2 cellular contexts compared by ENCODE assay signal in genomic region chr17:43706235-43706634, GRCh38.
TF ChIP-seq lines count a peak whose summit lies in the region.

No MANE protein-coding gene starts in this region.

TF ChIP-seq in HepG2, 621 proteins besides CTCF, POLR2A, EP300 and RAD21:
- TF ChIP-seq MAF1 (CRISPR knock-in tag; IDR thresholded peaks at IDR 0.05; ENCODE audit: borderline replicate concordance) (no peak), MAFG (CRISPR knock-in tag; IDR thresholded peaks at IDR 0.05) (no peak), ZNF629 (CRISPR knock-in tag; conservative IDR thresholded peaks at IDR 0.05) (peak; percentile 76), FOSL2 (CRISPR knock-in tag; IDR thresholded peaks at IDR 0.05) (no peak), CENPBD1 (CRISPR knock-in tag; IDR thresholded peaks at IDR 0.05; ENCODE audit: borderline replicate concordance, low read depth) (no peak)

TF ChIP-seq in K562, 482 proteins besides CTCF, POLR2A, EP300 and RAD21:
- no peak for TF ChIP-seq FOXK1 (CRISPR knock-in tag; IDR thresholded peaks at IDR 0.05; ENCODE audit: borderline replicate concordance)
- no peak for TF ChIP-seq ZBTB11 (CRISPR knock-in tag; IDR thresholded peaks at IDR 0.05)
- TF ChIP-seq KDM1A (IDR thresholded peaks at IDR 0.05), result peak; percentile 20 to 28; a peak in 2 of 4 replicates
- TF ChIP-seq, protein P1, sequence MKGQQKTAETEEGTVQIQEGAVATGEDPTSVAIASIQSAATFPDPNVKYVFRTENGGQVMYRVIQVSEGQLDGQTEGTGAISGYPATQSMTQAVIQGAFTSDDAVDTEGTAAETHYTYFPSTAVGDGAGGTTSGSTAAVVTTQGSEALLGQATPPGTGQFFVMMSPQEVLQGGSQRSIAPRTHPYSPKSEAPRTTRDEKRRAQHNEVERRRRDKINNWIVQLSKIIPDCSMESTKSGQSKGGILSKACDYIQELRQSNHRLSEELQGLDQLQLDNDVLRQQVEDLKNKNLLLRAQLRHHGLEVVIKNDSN (CRISPR knock-in tag; IDR thresholded peaks at IDR 0.05), result no peak
- TF ChIP-seq, protein P2, sequence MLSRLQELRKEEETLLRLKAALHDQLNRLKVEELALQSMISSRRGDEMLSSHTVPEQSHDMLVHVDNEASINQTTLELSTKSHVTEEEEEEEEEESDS (CRISPR knock-in tag; IDR thresholded peaks at IDR 0.05), result no peak
- TF ChIP-seq RBM25 (IDR thresholded peaks at IDR 0.05; ENCODE audit: low read depth, low read length, severe bottlenecking), result peak; percentile 75
- TF ChIP-seq ZNF717 (CRISPR knock-in tag; IDR thresholded peaks at IDR 0.05), result no peak
- TF ChIP-seq, protein P3, sequence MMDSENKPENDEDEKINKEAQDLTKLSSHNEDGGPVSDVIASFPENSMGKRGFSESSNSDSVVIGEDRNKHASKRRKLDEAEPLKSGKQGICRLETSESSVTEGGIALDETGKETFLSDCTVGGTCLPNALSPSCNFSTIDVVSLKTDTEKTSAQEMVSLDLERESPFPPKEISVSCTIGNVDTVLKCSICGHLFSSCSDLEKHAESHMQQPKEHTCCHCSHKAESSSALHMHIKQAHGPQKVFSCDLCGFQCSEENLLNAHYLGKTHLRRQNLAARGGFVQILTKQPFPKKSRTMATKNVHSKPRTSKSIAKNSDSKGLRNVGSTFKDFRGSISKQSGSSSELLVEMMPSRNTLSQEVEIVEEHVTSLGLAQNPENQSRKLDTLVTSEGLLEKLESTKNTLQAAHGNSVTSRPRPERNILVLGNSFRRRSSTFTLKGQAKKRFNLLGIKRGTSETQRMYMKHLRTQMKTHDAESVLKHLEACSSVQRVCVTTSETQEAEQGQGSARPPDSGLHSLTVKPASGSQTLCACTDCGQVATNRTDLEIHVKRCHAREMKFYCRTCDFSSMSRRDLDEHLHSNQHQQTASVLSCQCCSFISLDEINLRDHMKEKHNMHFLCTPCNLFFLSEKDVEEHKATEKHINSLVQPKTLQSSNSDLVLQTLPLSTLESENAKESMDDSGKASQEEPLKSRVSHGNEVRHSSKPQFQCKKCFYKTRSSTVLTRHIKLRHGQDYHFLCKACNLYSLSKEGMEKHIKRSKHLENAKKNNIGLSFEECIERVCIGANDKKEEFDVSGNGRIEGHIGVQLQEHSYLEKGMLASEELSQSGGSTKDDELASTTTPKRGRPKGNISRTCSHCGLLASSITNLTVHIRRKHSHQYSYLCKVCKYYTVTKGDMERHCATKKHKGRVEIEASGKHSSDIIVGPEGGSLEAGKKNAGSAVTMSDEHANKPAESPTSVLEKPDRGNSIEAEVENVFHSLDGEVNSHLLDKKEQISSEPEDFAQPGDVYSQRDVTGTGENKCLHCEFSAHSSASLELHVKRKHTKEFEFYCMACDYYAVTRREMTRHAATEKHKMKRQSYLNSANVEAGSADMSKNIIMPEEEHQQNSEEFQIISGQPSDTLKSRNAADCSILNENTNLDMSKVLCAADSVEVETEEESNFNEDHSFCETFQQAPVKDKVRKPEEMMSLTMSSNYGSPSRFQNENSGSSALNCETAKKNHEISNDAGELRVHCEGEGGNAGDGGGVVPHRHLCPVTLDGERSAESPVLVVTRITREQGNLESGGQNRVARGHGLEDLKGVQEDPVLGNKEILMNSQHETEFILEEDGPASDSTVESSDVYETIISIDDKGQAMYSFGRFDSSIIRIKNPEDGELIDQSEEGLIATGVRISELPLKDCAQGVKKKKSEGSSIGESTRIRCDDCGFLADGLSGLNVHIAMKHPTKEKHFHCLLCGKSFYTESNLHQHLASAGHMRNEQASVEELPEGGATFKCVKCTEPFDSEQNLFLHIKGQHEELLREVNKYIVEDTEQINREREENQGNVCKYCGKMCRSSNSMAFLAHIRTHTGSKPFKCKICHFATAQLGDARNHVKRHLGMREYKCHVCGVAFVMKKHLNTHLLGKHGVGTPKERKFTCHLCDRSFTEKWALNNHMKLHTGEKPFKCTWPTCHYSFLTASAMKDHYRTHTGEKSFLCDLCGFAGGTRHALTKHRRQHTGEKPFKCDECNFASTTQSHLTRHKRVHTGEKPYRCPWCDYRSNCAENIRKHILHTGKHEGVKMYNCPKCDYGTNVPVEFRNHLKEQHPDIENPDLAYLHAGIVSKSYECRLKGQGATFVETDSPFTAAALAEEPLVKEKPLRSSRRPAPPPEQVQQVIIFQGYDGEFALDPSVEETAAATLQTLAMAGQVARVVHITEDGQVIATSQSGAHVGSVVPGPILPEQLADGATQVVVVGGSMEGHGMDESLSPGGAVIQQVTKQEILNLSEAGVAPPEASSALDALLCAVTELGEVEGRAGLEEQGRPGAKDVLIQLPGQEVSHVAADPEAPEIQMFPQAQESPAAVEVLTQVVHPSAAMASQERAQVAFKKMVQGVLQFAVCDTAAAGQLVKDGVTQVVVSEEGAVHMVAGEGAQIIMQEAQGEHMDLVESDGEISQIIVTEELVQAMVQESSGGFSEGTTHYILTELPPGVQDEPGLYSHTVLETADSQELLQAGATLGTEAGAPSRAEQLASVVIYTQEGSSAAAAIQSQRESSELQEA (IDR thresholded peaks at IDR 0.05; ENCODE audit: low read depth), result no peak
- TF ChIP-seq PHB2 (IDR thresholded peaks at IDR 0.05; ENCODE audit: low read depth), result no peak
- TF ChIP-seq ZNF174 (CRISPR knock-in tag; IDR thresholded peaks at IDR 0.05), result no peak
- TF ChIP-seq, protein P4, sequence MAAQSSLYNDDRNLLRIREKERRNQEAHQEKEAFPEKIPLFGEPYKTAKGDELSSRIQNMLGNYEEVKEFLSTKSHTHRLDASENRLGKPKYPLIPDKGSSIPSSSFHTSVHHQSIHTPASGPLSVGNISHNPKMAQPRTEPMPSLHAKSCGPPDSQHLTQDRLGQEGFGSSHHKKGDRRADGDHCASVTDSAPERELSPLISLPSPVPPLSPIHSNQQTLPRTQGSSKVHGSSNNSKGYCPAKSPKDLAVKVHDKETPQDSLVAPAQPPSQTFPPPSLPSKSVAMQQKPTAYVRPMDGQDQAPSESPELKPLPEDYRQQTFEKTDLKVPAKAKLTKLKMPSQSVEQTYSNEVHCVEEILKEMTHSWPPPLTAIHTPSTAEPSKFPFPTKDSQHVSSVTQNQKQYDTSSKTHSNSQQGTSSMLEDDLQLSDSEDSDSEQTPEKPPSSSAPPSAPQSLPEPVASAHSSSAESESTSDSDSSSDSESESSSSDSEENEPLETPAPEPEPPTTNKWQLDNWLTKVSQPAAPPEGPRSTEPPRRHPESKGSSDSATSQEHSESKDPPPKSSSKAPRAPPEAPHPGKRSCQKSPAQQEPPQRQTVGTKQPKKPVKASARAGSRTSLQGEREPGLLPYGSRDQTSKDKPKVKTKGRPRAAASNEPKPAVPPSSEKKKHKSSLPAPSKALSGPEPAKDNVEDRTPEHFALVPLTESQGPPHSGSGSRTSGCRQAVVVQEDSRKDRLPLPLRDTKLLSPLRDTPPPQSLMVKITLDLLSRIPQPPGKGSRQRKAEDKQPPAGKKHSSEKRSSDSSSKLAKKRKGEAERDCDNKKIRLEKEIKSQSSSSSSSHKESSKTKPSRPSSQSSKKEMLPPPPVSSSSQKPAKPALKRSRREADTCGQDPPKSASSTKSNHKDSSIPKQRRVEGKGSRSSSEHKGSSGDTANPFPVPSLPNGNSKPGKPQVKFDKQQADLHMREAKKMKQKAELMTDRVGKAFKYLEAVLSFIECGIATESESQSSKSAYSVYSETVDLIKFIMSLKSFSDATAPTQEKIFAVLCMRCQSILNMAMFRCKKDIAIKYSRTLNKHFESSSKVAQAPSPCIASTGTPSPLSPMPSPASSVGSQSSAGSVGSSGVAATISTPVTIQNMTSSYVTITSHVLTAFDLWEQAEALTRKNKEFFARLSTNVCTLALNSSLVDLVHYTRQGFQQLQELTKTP (IDR thresholded peaks at IDR 0.05; ENCODE audit: low read depth in 1 of 2, partially characterized antibody in 2 of 2), result no peak
- TF ChIP-seq NCOA4 (IDR thresholded peaks at IDR 0.05; ENCODE audit: partially characterized antibody), result no peak
- TF ChIP-seq HCFC1 (IDR thresholded peaks at IDR 0.05; ENCODE audit: low read depth, low read length), result no peak
- no peak for TF ChIP-seq ZNF239 (CRISPR knock-in tag; IDR thresholded peaks at IDR 0.05)
- TF ChIP-seq ZNF184 (CRISPR knock-in tag; IDR thresholded peaks at IDR 0.05), result no peak
- TF ChIP-seq BCOR (IDR thresholded peaks at IDR 0.05), result peak; percentile 48; the same call in 1 of the 2 replicates
TF ChIP-seq in K562: peak in this region for 3.
